Comparison of ENCODE assay signal across 18 cellular contexts in the genomic region with DNA sequence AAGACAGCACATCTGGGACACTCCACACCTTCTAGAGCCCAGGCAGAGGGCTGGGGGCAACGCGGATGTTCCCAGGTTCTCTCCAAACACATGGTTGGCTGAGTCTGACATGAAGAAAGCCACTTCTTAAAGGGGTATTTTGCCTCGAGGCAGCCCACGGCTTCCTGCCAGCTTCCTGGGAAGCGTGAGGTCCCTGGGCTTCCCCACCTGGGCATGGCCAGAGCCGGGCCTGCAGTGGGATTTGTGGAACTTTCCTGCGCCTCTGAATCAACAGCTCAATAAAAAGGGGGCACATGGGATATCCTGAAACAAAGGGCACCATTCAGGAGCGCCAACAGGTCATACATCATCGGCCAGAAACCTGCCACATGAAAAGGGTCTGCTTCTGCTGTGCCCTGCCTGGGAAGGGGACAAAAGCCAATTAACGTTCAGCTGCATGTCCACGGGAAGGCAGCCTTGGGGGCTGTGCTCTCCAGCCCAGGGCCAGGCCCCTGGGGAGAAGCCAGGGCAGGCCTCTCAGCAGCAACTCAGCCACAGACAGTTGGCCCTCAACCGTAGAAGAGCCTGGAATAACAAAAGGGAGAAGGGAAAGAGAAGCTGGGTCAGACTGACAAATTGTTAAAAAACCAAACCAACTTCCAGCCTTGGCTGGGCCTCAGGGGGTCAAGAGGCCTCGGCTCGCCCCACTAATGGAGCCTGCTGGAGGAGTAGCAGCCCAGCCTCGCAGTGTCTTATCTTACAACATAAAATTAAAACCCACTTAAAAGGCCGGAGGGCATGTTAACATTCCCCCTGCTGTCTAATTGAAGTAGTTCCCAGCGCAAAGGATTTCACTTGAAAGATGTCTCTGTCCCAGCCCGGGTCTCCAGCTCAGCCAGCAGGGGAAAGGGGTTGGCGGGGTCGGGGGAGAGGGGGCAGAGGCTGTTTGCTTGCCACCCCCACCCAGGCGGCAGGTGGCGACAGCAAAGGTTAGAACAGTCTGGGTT. TPM values are rescaled to one million over a fixed set of nuclear protein-coding genes. Genes with fewer than 3 reads are reported as not detected.
DNase-seq lines count a peak whose midpoint lies in the region; FAIRE-seq and TF ChIP-seq lines count a peak whose summit lies in the region.
"Had no signal": no experiment of that assay in that cellular context is flagged by ENCODE, and none has a peak within 500 bp of the region (broad histone marks: within the 10 kb centered on the region; RNA-seq: fewer than 3 reads in every experiment).

No MANE protein-coding gene starts in this region.

- peak; percentile 26 for DNase-seq in NCI-H146 (lab: John Stamatoyannopoulos, UW)
- no peak for DNase-seq in NCI-H146 treated with DMSO at 0.1 percent for 48 hours (lab: John Stamatoyannopoulos, UW; ENCODE audit: unreplicated experiment)
- peak; percentile 79 for DNase-seq in RPMI7951 (ENCODE audit: low read depth)
- DNase-seq in kidney: peak; percentile 82
- DNase-seq in smooth muscle cell (lab: John Stamatoyannopoulos, UW; ENCODE audit: unreplicated experiment): no peak
- no peak for DNase-seq in mucosa of gallbladder (ENCODE audit: low spot score)
- DNase-seq in SHP77 treated with DMSO at 0.1 percent for 48 hours (lab: John Stamatoyannopoulos, UW): no peak
- DNase-seq in activated T-cell treated with anti-CD3 and anti-CD28 coated beads, Interleukin-2, amount 50 U/mL, for 48 hours: no peak
- DNase-seq: activated CD4-positive, alpha-beta T cell treated with anti-CD3 and anti-CD28 coated beads, Interleukin-2, amount 50 U/mL, for 4 hours; activated effector memory CD4-positive, alpha-beta T cell treated with anti-CD3 and anti-CD28 coated beads, Interleukin-2, amount 50 U/mL, for 16 hours; COR-L47; left colon; NCI-H226; T-helper 9 cell had no signal

- no peak overlapping the region for H3K27ac ChIP-seq in kidney (ENCODE audit: low read depth in 2 of 2, low read length in 2 of 2)
- H3K27ac ChIP-seq in smooth muscle cell (ENCODE audit: low read depth): peak overlapping the region; percentile 75
- H3K27ac ChIP-seq: tibial nerve had no signal

- H4K20me1 ChIP-seq in smooth muscle cell (ENCODE audit: low read depth): no peaks in the 10 kb centered on the region

- peaks cover 25% of the 10 kb centered on the region for H3F3A ChIP-seq in smooth muscle cell (ENCODE audit: low read depth)

- no peak for FAIRE-seq in kidney (lab: Jason Lieb, UNC)
- FAIRE-seq: endometrium, RCC 7860 had no signal

- H3K79me2 ChIP-seq in smooth muscle cell (ENCODE audit: low read depth): no peaks in the 10 kb centered on the region

- TF ChIP-seq CTCF in kidney (IDR thresholded peaks at IDR 0.05; ENCODE audit: borderline replicate concordance, extremely low read depth, insufficient read depth) (no peak), smooth muscle cell (IDR thresholded peaks at IDR 0.05; ENCODE audit: borderline replicate concordance, insufficient read depth, poor library complexity, severe bottlenecking) (no peak)

- H3K4me1 ChIP-seq in kidney (ENCODE audit: control insufficient read depth in 1 of 2, insufficient read depth in 1 of 2, low read depth in 1 of 2, low read length in 2 of 2): no peaks in the 10 kb centered on the region
- H3K4me1 ChIP-seq in smooth muscle cell (ENCODE audit: low read depth): peaks cover 18% of the 10 kb centered on the region

- WGBS in smooth muscle cell (ENCODE audit: low lambda C conversion rate): 28% methylated on average over 22 of the region's 22 CpGs

- peak overlapping the region; percentile 73 for H3K4me2 ChIP-seq in smooth muscle cell

- H2AFZ ChIP-seq in smooth muscle cell (ENCODE audit: low read depth): peak overlapping the region; percentile 60

- intact Hi-C loops in kidney (cut with DNase I): no loop called here

- H3K9me3 ChIP-seq in kidney (ENCODE audit: control insufficient read depth in 1 of 2, low read length in 2 of 2) (no peaks in the 10 kb centered on the region), smooth muscle cell (replicated peaks; ENCODE audit: low read depth) (no peaks in the 10 kb centered on the region)
- H3K9me3 ChIP-seq: tibial nerve had no signal

- H3K27me3 ChIP-seq in smooth muscle cell (ENCODE audit: low read depth): no peaks in the 10 kb centered on the region
- H3K27me3 ChIP-seq: tibial nerve had no signal

- no peak overlapping the region for H3K4me3 ChIP-seq in kidney (ENCODE audit: low read length in 2 of 2)
- no peak overlapping the region for H3K4me3 ChIP-seq in smooth muscle cell
- H3K4me3 ChIP-seq: tibial nerve had no signal

- H3K9ac ChIP-seq in kidney (ENCODE audit: low read length in 2 of 2) (no peak overlapping the region), smooth muscle cell (ENCODE audit: low read depth) (no peak overlapping the region)

- H3K36me3 ChIP-seq in kidney (ENCODE audit: control insufficient read depth in 1 of 2, insufficient read depth in 2 of 2, low read length in 2 of 2) (no peaks in the 10 kb centered on the region), smooth muscle cell (ENCODE audit: low read depth) (no peaks in the 10 kb centered on the region)
- H3K36me3 ChIP-seq: tibial nerve had no signal

RNA-seq across cellular contexts. Expression of a gene that starts 34.2 kb away (rescaled TPM):
- not detected in 2 replicates for total RNA-seq in RPMI7951 (2014; rRNA removed; shearing (Covaris generic))
- total RNA-seq in kidney (not detected), smooth muscle cell (14.1 and 15.4 TPM in 2 replicates), mucosa of gallbladder (1.6 TPM)
- polyA plus RNA-seq in kidney (ENCODE audit: insufficient read depth, low read depth, low replicate concordance) (not detected), smooth muscle cell (14.6 and 22.7 TPM in 2 replicates)
- total RNA-seq: left colon, omental fat pad, tibial nerve had no signal

Comparison
In these comparisons a context has a peak if more than half of its experiments do, and no peak if none do; other contexts are left out.
1. DNase-seq: peak in NCI-H146 (single experiment), RPMI7951 (single experiment) and kidney (single experiment); none in NCI-H146 treated with DMSO at 0.1 percent for 48 hours (single experiment), smooth muscle cell (single experiment), mucosa of gallbladder (single experiment), SHP77 treated with DMSO at 0.1 percent for 48 hours (single experiment) and activated T-cell treated with anti-CD3 and anti-CD28 coated beads, Interleukin-2, amount 50 U/mL, for 48 hours (0 of 2).